13 cellular contexts compared by ENCODE assay signal in genomic region chr17:28973414-28973813, GRCh38. TPM values are rescaled to one million over a fixed set of nuclear protein-coding genes. Genes with fewer than 3 reads are reported as not detected.
DNase-seq lines count a peak whose midpoint lies in the region; ATAC-seq and TF ChIP-seq lines count a peak whose summit lies in the region.
"Had no signal": no experiment of that assay in that cellular context is flagged by ENCODE, and none has a peak within 500 bp of the region (broad histone marks: within the 10 kb centered on the region; RNA-seq: fewer than 3 reads in every experiment).

No MANE protein-coding gene starts in this region.

- H3K4me2 ChIP-seq in OCI-LY7 (ENCODE audit: low read length) = no peak overlapping the region

- no TSS peak for BruUV-seq in OCI-LY7 (replicated peaks; lab: Mats Ljungman, UMichigan)

- DNase-seq in NCI-H2029 (lab: John Stamatoyannopoulos, UW) (peak; percentile 39), cardiac fibroblast (ENCODE audit: low read depth in 2 of 2) (peak; percentile 14 to 71), left lung (peak; percentile 62 to 79), 8988T (no peak), OCI-LY7 (ENCODE audit: low spot score) (no peak), NCI-H2081 treated with DMSO at 0.1 percent for 48 hours (lab: John Stamatoyannopoulos, UW) (no peak), SHP77 treated with DMSO at 0.1 percent for 48 hours (lab: John Stamatoyannopoulos, UW) (no peak)
- DNase-seq: cerebellar nuclear complex, mammary epithelial cell, NCI-H1694 had no signal

- no peak overlapping the region for H2AFZ ChIP-seq in OCI-LY7 (ENCODE audit: low read length)

- H3K4me3 ChIP-seq in cardiac fibroblast (replicated peaks in 1 of 2; ENCODE audit: low read depth in 2 of 2, low read length in 2 of 2) = no peak overlapping the region
- H3K4me3 ChIP-seq in left lung = no peak overlapping the region
- H3K4me3 ChIP-seq in OCI-LY7 (ENCODE audit: low read depth, low read length, poor library complexity, severe bottlenecking) = no peak overlapping the region
- H3K4me3 ChIP-seq: tibial nerve had no signal

- H3K4me1 ChIP-seq in left lung (peaks cover 5% of the 10 kb centered on the region in 2 donors), OCI-LY7 (ENCODE audit: insufficient read depth, low read length, poor library complexity, severe bottlenecking) (peaks cover 8% of the 10 kb centered on the region)

- intact Hi-C loops in left lung (cut with DNase I) (loop anchor here in 1 of 2 donors (10.0 kb wide), 1 partner anchor 141 kb away; no protein-coding TSS in a partner anchor), OCI-LY7 (cut with micrococcal nuclease; ENCODE audit: unreplicated experiment) (loop anchor here (5.0 kb wide), 1 partner anchor 84 kb away; no protein-coding TSS in a partner anchor)

- H3K36me3 ChIP-seq in left lung (no peaks in the 10 kb centered on the region), OCI-LY7 (ENCODE audit: insufficient read depth, low read length) (no peaks in the 10 kb centered on the region)
- H3K36me3 ChIP-seq: tibial nerve had no signal

- H3K27ac ChIP-seq in C4-2B = peak overlapping the region; percentile 59
- no peak overlapping the region for H3K27ac ChIP-seq in left lung
- H3K27ac ChIP-seq in OCI-LY7 (ENCODE audit: low read depth, low read length, poor library complexity, severe bottlenecking) = no peak overlapping the region
- H3K27ac ChIP-seq: tibial nerve had no signal

- CTCF ChIA-PET in OCI-LY7 (lab: Charles Lee; ENCODE audit: unreplicated experiment) = no interaction called here

- H3K9me2 ChIP-seq in OCI-LY7 (ENCODE audit: insufficient read depth, low read length) = no peaks in the 10 kb centered on the region

- peak; percentile 83 for ATAC-seq in left lung
- ATAC-seq: sciatic nerve had no signal

- TF ChIP-seq CTCF in C4-2B (conservative IDR thresholded peaks at IDR 0.05) (no peak), cardiac fibroblast (IDR thresholded peaks at IDR 0.05; ENCODE audit: low read depth, low read length) (no peak), left lung (IDR thresholded peaks at IDR 0.05) (no peak), OCI-LY7 (conservative IDR thresholded peaks at IDR 0.05; ENCODE audit: low read length) (no peak)

- H3K79me2 ChIP-seq in OCI-LY7 (ENCODE audit: insufficient read depth, low read depth, low read length) = no peaks in the 10 kb centered on the region

- H3K9me3 ChIP-seq in left lung (no peaks in the 10 kb centered on the region), OCI-LY7 (ENCODE audit: low read length) (no peaks in the 10 kb centered on the region)
- H3K9me3 ChIP-seq: tibial nerve had no signal

- POLR2A ChIA-PET in OCI-LY7 (lab: Charles Lee) = interaction anchor here (0.9 kb wide), 1 partner anchor 10 kb away, joined by 4 read pairs; no protein-coding TSS in a partner anchor

- no peaks in the 10 kb centered on the region for H4K20me1 ChIP-seq in OCI-LY7 (ENCODE audit: insufficient read depth, low read length)

- H3K27me3 ChIP-seq in left lung = no peaks in the 10 kb centered on the region
- H3K27me3 ChIP-seq: tibial nerve had no signal

RNA-seq across cellular contexts. Expression of gene PHF12, which starts 22.1 kb away (rescaled TPM):
- 10 to 100 TPM; 32.1 to 45.8 TPM for total RNA-seq in left lung
- 40.6 and 43.2 TPM in 2 replicates for total RNA-seq in OCI-LY7 (2014; rRNA removed; shearing (Covaris generic))
- total RNA-seq in OCI-LY7 (2022) = 62.5 and 66.7 TPM in 2 replicates

RNA-seq across cellular contexts. Expression of gene SEZ6, which starts 32.4 kb away (rescaled TPM):
- total RNA-seq in left lung (under 1 TPM in 1 of 2 donors, not detected in 1; 0.09 TPM), OCI-LY7 (2022) (0.53 TPM in 1 of 2 replicates, not detected in the other)
- total RNA-seq in OCI-LY7 (2014; rRNA removed; shearing (Covaris generic)) = not detected in 2 replicates
- total RNA-seq: mammary epithelial cell, sciatic nerve, tibial nerve had no signal

Comparison
In these comparisons a context has a peak if more than half of its experiments do, and no peak if none do; other contexts are left out.
1. DNase-seq: peak in NCI-H2029 (single experiment), cardiac fibroblast (2 of 2) and left lung (2 of 2); none in 8988T (single experiment), OCI-LY7 (single experiment), NCI-H2081 treated with DMSO at 0.1 percent for 48 hours (single experiment) and SHP77 treated with DMSO at 0.1 percent for 48 hours (single experiment).